8 cellular contexts compared by ENCODE assay signal in the genomic region with DNA sequence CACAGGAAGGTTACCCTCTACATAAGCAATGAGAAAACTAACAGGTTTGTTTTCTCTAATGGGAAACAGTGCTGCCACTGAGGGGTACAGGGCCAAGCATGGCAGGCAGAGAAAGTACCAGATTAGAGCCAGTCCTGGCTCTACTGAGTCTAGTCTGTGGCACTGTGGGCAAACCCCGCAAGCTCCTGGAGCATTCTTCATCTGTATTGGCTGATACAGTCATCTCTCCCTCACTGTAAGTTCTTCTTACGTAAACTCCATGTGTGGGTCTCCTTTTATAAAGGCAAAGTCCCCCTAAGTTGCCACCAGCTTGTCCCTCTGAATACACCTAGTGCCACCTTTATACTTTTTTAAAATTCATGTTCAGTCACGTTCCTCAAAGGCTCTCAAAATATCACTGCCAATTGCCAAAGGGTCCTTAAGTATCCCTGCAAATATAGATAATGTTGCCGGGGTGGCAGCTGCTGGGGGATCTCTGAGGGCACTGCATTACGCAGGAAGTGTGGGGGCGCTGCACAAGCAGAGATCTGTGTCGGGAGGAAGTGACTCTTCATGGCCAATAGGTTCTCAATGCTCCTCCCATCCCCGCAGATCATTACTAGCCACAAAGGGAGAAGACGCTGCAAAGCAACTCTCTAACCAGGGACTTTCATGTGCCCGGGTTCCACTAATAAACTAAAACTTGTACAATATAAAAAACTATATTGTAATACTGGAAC. TPM values are rescaled to one million over a fixed set of nuclear protein-coding genes. Genes with fewer than 3 reads are reported as not detected.
DNase-seq lines count a peak whose midpoint lies in the region; ATAC-seq and TF ChIP-seq lines count a peak whose summit lies in the region.

No MANE protein-coding gene starts in this region.

- no peak for DNase-seq in WTC11 (ENCODE audit: low spot score)
- DNase-seq in effector CD4-positive, alpha-beta T cell, result peak; percentile 71
- DNase-seq in stimulated activated CD8-positive, alpha-beta memory T cell treated with anti-CD3 and anti-CD28 coated beads, Interleukin-15, amount 100 ng/mL, for 24 hours (ENCODE audit: low read depth), result peak; percentile 28
- DNase-seq in dedifferentiated amniotic fluid mesenchymal stem cell (ENCODE audit: extremely low spot score), result no peak
- DNase-seq in medulla oblongata (ENCODE audit: extremely low spot score), result no peak
- DNase-seq in caudate nucleus (lab: John Stamatoyannopoulos, UW), result no peak

- H3K9me3 Mint-ChIP-seq in WTC11, result no peaks in the 10 kb centered on the region

- TF ChIP-seq CTCF in WTC11 (IDR thresholded peaks at IDR 0.05), result no peak

- POLR2A ChIA-PET in WTC11 (lab: Charles Lee), result no interaction called here

- H3K4me1 Mint-ChIP-seq in WTC11, result peaks cover 47% of the 10 kb centered on the region

- CTCF ChIA-PET in WTC11 (lab: Charles Lee), result no interaction called here

- no peak overlapping the region for H3K4me3 Mint-ChIP-seq in WTC11

- H3K27ac Mint-ChIP-seq in WTC11, result peak overlapping the region; percentile 43; the same call in 1 of the 2 replicates

- peaks cover 13% of the 10 kb centered on the region for H3K36me3 Mint-ChIP-seq in WTC11

- ATAC-seq in GM18517 (IDR thresholded peaks at IDR 0.05; ENCODE audit: unreplicated experiment) (peak; percentile 48), HG03103 (IDR thresholded peaks at IDR 0.05; ENCODE audit: low read depth, unreplicated experiment) (peak; percentile 46), WTC11 (peak; percentile 43)

- H3K27ac ChIP-seq in caudate nucleus (ENCODE audit: low read depth, low read length), result no peak overlapping the region

- H3K27me3 Mint-ChIP-seq in WTC11 (ENCODE audit: low read depth), result no peaks in the 10 kb centered on the region; the same call in 1 of the 2 replicates

TF ChIP-seq in WTC11, 78 proteins besides CTCF, POLR2A, EP300 and RAD21:
- TF ChIP-seq ATF2 (CRISPR knock-in tag; IDR thresholded peaks at IDR 0.05; ENCODE audit: borderline replicate concordance, low read depth) (no peak), PRRX2 (CRISPR knock-in tag; IDR thresholded peaks at IDR 0.05) (no peak), ZSCAN18 (CRISPR knock-in tag; IDR thresholded peaks at IDR 0.05) (no peak), FOXP1 (CRISPR knock-in tag; IDR thresholded peaks at IDR 0.05; ENCODE audit: borderline replicate concordance) (no peak), E2F1 (CRISPR knock-in tag; IDR thresholded peaks at IDR 0.05) (no peak), ZNF423 (CRISPR knock-in tag; IDR thresholded peaks at IDR 0.05) (no peak), ELF4 (CRISPR knock-in tag; IDR thresholded peaks at IDR 0.05; ENCODE audit: low read depth) (no peak), ZNF671 (CRISPR knock-in tag; IDR thresholded peaks at IDR 0.05) (no peak)
- TF ChIP-seq, protein P1, sequence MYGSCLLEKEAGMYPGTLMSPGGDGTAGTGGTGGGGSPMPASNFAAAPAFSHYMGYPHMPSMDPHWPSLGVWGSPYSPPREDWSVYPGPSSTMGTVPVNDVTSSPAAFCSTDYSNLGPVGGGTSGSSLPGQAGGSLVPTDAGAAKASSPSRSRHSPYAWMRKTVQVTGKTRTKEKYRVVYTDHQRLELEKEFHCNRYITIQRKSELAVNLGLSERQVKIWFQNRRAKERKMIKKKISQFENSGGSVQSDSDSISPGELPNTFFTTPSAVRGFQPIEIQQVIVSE (CRISPR knock-in tag; IDR thresholded peaks at IDR 0.05; ENCODE audit: borderline replicate concordance), result no peak
- TF ChIP-seq, protein P2, sequence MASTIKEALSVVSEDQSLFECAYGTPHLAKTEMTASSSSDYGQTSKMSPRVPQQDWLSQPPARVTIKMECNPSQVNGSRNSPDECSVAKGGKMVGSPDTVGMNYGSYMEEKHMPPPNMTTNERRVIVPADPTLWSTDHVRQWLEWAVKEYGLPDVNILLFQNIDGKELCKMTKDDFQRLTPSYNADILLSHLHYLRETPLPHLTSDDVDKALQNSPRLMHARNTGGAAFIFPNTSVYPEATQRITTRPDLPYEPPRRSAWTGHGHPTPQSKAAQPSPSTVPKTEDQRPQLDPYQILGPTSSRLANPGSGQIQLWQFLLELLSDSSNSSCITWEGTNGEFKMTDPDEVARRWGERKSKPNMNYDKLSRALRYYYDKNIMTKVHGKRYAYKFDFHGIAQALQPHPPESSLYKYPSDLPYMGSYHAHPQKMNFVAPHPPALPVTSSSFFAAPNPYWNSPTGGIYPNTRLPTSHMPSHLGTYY (CRISPR knock-in tag; IDR thresholded peaks at IDR 0.05), result no peak
- TF ChIP-seq, protein P3, sequence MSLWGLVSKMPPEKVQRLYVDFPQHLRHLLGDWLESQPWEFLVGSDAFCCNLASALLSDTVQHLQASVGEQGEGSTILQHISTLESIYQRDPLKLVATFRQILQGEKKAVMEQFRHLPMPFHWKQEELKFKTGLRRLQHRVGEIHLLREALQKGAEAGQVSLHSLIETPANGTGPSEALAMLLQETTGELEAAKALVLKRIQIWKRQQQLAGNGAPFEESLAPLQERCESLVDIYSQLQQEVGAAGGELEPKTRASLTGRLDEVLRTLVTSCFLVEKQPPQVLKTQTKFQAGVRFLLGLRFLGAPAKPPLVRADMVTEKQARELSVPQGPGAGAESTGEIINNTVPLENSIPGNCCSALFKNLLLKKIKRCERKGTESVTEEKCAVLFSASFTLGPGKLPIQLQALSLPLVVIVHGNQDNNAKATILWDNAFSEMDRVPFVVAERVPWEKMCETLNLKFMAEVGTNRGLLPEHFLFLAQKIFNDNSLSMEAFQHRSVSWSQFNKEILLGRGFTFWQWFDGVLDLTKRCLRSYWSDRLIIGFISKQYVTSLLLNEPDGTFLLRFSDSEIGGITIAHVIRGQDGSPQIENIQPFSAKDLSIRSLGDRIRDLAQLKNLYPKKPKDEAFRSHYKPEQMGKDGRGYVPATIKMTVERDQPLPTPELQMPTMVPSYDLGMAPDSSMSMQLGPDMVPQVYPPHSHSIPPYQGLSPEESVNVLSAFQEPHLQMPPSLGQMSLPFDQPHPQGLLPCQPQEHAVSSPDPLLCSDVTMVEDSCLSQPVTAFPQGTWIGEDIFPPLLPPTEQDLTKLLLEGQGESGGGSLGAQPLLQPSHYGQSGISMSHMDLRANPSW (CRISPR knock-in tag; conservative IDR thresholded peaks at IDR 0.05; ENCODE audit: low read depth), result no peak
- TF ChIP-seq, protein P4, sequence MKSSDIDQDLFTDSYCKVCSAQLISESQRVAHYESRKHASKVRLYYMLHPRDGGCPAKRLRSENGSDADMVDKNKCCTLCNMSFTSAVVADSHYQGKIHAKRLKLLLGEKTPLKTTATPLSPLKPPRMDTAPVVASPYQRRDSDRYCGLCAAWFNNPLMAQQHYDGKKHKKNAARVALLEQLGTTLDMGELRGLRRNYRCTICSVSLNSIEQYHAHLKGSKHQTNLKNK (CRISPR knock-in tag; IDR thresholded peaks at IDR 0.05), result no peak

RNA-seq across cellular contexts. Expression of gene XPO6, which starts 18.8 kb away (rescaled TPM):
- total RNA-seq in WTC11 (2021), result 125 to 160 TPM (median 133 TPM) in 3 replicates

Comparison
In these comparisons a context has a peak if more than half of its experiments do, and no peak if none do; other contexts are left out.
1. DNase-seq: peak in effector CD4-positive, alpha-beta T cell (single experiment) and stimulated activated CD8-positive, alpha-beta memory T cell treated with anti-CD3 and anti-CD28 coated beads, Interleukin-15, amount 100 ng/mL, for 24 hours (single experiment); none in WTC11 (single experiment), dedifferentiated amniotic fluid mesenchymal stem cell (single experiment), medulla oblongata (single experiment) and caudate nucleus (0 of 61).
2. Peak in every context shown above with its lines, with median percentiles within 50 percentile points of each other: ATAC-seq.